2 cellular contexts compared by ENCODE assay signal in the genomic region with DNA sequence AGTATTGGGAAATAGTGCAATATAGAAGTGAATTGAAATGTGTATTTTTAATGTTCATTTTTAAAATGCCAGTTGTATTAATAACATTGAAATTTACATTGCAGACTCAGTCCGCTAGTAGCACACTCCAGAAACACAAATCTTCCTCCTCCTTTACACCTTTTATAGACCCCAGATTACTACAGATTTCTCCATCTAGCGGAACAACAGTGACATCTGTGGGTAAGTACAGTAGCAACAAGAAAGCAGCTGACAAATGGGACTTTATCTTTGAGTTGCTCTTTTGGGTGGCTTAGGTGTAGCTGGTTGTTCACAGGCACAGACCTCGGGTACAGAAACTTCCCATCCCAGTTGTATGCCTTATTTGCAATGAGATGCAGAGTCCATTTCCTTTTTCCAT.
TF ChIP-seq lines count a peak whose summit lies in the region.

No MANE protein-coding gene starts in this region.

TF ChIP-seq in HCT116, 20 proteins besides CTCF, POLR2A, EP300 and RAD21 (continued from another document):
- TF ChIP-seq, protein P1, sequence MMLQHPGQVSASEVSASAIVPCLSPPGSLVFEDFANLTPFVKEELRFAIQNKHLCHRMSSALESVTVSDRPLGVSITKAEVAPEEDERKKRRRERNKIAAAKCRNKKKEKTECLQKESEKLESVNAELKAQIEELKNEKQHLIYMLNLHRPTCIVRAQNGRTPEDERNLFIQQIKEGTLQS (IDR thresholded peaks at IDR 0.05) = no peak
- TF ChIP-seq ZNF274 (IDR thresholded peaks at IDR 0.05; ENCODE audit: low read depth, low read length) = no peak
- TF ChIP-seq ELF1 (IDR thresholded peaks at IDR 0.05; ENCODE audit: borderline replicate concordance, low read depth) = no peak
- no peak for TF ChIP-seq TCF7L2 (IDR thresholded peaks at IDR 0.05; ENCODE audit: borderline replicate concordance, extremely low read depth, insufficient read depth, insufficient read length)

TF ChIP-seq in liver, 16 proteins besides CTCF, POLR2A, EP300 and RAD21 (continued from another document):
- TF ChIP-seq, protein P2, sequence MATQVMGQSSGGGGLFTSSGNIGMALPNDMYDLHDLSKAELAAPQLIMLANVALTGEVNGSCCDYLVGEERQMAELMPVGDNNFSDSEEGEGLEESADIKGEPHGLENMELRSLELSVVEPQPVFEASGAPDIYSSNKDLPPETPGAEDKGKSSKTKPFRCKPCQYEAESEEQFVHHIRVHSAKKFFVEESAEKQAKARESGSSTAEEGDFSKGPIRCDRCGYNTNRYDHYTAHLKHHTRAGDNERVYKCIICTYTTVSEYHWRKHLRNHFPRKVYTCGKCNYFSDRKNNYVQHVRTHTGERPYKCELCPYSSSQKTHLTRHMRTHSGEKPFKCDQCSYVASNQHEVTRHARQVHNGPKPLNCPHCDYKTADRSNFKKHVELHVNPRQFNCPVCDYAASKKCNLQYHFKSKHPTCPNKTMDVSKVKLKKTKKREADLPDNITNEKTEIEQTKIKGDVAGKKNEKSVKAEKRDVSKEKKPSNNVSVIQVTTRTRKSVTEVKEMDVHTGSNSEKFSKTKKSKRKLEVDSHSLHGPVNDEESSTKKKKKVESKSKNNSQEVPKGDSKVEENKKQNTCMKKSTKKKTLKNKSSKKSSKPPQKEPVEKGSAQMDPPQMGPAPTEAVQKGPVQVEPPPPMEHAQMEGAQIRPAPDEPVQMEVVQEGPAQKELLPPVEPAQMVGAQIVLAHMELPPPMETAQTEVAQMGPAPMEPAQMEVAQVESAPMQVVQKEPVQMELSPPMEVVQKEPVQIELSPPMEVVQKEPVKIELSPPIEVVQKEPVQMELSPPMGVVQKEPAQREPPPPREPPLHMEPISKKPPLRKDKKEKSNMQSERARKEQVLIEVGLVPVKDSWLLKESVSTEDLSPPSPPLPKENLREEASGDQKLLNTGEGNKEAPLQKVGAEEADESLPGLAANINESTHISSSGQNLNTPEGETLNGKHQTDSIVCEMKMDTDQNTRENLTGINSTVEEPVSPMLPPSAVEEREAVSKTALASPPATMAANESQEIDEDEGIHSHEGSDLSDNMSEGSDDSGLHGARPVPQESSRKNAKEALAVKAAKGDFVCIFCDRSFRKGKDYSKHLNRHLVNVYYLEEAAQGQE (IDR thresholded peaks at IDR 0.05) = no peak
- no peak for TF ChIP-seq NR2F2 (IDR thresholded peaks at IDR 0.05)
- no peak for TF ChIP-seq FOXA1 (IDR thresholded peaks at IDR 0.05)
- TF ChIP-seq, protein P3, sequence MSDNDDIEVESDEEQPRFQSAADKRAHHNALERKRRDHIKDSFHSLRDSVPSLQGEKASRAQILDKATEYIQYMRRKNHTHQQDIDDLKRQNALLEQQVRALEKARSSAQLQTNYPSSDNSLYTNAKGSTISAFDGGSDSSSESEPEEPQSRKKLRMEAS (IDR thresholded peaks at IDR 0.05) = no peak
- TF ChIP-seq HNF4A (conservative IDR thresholded peaks at IDR 0.05) = no peak
- TF ChIP-seq, protein P4, sequence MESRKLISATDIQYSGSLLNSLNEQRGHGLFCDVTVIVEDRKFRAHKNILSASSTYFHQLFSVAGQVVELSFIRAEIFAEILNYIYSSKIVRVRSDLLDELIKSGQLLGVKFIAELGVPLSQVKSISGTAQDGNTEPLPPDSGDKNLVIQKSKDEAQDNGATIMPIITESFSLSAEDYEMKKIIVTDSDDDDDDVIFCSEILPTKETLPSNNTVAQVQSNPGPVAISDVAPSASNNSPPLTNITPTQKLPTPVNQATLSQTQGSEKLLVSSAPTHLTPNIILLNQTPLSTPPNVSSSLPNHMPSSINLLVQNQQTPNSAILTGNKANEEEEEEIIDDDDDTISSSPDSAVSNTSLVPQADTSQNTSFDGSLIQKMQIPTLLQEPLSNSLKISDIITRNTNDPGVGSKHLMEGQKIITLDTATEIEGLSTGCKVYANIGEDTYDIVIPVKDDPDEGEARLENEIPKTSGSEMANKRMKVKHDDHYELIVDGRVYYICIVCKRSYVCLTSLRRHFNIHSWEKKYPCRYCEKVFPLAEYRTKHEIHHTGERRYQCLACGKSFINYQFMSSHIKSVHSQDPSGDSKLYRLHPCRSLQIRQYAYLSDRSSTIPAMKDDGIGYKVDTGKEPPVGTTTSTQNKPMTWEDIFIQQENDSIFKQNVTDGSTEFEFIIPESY (IDR thresholded peaks at IDR 0.05) = no peak
- TF ChIP-seq HNF4G (IDR thresholded peaks at IDR 0.05) = no peak
